Comparison of ENCODE assay signal across 15 cellular contexts in genomic region chr1:7780976-7781375, GRCh38.
"Had no signal": no experiment of that assay in that cellular context is flagged by ENCODE, and none has a peak within 500 bp of the region (broad histone marks: within the 10 kb centered on the region; RNA-seq: fewer than 3 reads in every experiment).

No MANE protein-coding gene starts in this region.

- FAIRE-seq: TTC549 had no signal

- H3K4me3 ChIP-seq: esophagus muscularis mucosa had no signal

- H3K27ac ChIP-seq: brain microvascular endothelial cell had no signal

- H3K27ac Mint-ChIP-seq: activated CD4-positive, alpha-beta T cell treated with anti-CD3 and anti-CD28 coated beads for 36 hours; activated T-helper 1 cell treated with anti-CD3 and anti-CD28 coated beads, Interleukin-12 subunit alpha, Interleukin-12 subunit beta, Interleukin-2, Interleukin-4 antibody, amounts not matched to agents 30 ng/mL and 10 ng/mL and 1 ng/mL, durations not matched to agents 14 hours and 24 hours and 36 hours; stimulated activated naive B cell treated with anti-CD40 and anti-IgM and Interleukin-4, amounts not matched to agents 10 μg/mL and 1 μg/mL and 100 μg/mL, for 72 hours had no signal

- H3K9me3 Mint-ChIP-seq: activated naive CD4-positive, alpha-beta T cell treated with anti-CD3 and anti-CD28 coated beads, Interleukin-2, amount 50 U/mL, for 72 hours; activated T-helper 1 cell treated with anti-CD3 and anti-CD28 coated beads, Interleukin-12 subunit alpha, Interleukin-12 subunit beta, Interleukin-2, Interleukin-4 antibody, amounts not matched to agents 30 ng/mL and 10 ng/mL and 1 ng/mL, durations not matched to agents 14 hours and 24 hours and 36 hours; naive thymus-derived CD8-positive, alpha-beta T cell; stimulated activated naive B cell treated with anti-CD40 and anti-IgM and Interleukin-4, amounts not matched to agents 10 μg/mL and 1 μg/mL and 100 μg/mL, for 72 hours had no signal

- ATAC-seq: activated CD4-positive, alpha-beta T cell treated with anti-CD3 and anti-CD28 coated beads for 36 hours; activated naive CD4-positive, alpha-beta T cell treated with anti-CD3 and anti-CD28 coated beads, Interleukin-2, amount 50 U/mL, for 72 hours; naive thymus-derived CD8-positive, alpha-beta T cell; stimulated activated naive B cell treated with anti-CD40 and anti-IgM and Interleukin-4, amounts not matched to agents 10 μg/mL and 1 μg/mL and 100 μg/mL, for 72 hours had no signal

- DNase-seq: activated CD4-positive, alpha-beta T cell treated with anti-CD3 and anti-CD28 coated beads for 36 hours; activated CD4-positive, alpha-beta T cell treated with anti-CD3 and anti-CD28 coated beads, Interleukin-2, amount 50 U/mL, for 48 hours; activated gamma-delta T cell treated with Interleukin-2 at 50 U/mL for 16 hours; aorta; brain microvascular endothelial cell; cerebellar nuclear complex; cortex of kidney; mesendoderm; naive thymus-derived CD8-positive, alpha-beta T cell; nucleus accumbens; stimulated activated naive B cell treated with anti-CD40 and anti-IgM and Interleukin-4, amounts not matched to agents 10 μg/mL and 1 μg/mL and 100 μg/mL, for 72 hours had no signal

- H3K27me3 Mint-ChIP-seq: activated CD4-positive, alpha-beta T cell treated with anti-CD3 and anti-CD28 coated beads for 36 hours; naive thymus-derived CD8-positive, alpha-beta T cell; stimulated activated naive B cell treated with anti-CD40 and anti-IgM and Interleukin-4, amounts not matched to agents 10 μg/mL and 1 μg/mL and 100 μg/mL, for 72 hours had no signal

- H3K36me3 Mint-ChIP-seq: activated naive CD4-positive, alpha-beta T cell treated with anti-CD3 and anti-CD28 coated beads, Interleukin-2, amount 50 U/mL, for 72 hours had no signal

- H3K9me3 ChIP-seq: esophagus muscularis mucosa had no signal

- H3K4me3 Mint-ChIP-seq: activated CD4-positive, alpha-beta T cell treated with anti-CD3 and anti-CD28 coated beads for 36 hours; activated T-helper 1 cell treated with anti-CD3 and anti-CD28 coated beads, Interleukin-12 subunit alpha, Interleukin-12 subunit beta, Interleukin-2, Interleukin-4 antibody, amounts not matched to agents 30 ng/mL and 10 ng/mL and 1 ng/mL, durations not matched to agents 14 hours and 24 hours and 36 hours; stimulated activated naive B cell treated with anti-CD40 and anti-IgM and Interleukin-4, amounts not matched to agents 10 μg/mL and 1 μg/mL and 100 μg/mL, for 72 hours had no signal

- H3K27me3 ChIP-seq: brain microvascular endothelial cell, esophagus muscularis mucosa had no signal
